8 cellular contexts compared by ENCODE assay signal in genomic region chr19:38655148-38655824, GRCh38. TPM values are rescaled to one million over a fixed set of nuclear protein-coding genes. Genes with fewer than 3 reads are reported as not detected.
A peak's percentile ranks its signal among the peaks of the same experiment; 100 is the strongest.
DNase-seq lines count a peak whose midpoint lies in the region; ATAC-seq, FAIRE-seq and TF ChIP-seq lines count a peak whose summit lies in the region.

No MANE protein-coding gene starts in this region.

- DNase-seq in SK-N-MC (ENCODE audit: low read depth, low spot score) (no peak), endothelial cell of umbilical vein (ENCODE audit: low read depth, low spot score) (no peak), NCI-H1694 treated with DMSO at 0.1 percent for 48 hours (lab: John Stamatoyannopoulos, UW) (no peak), middle frontal gyrus (ENCODE audit: extremely low spot score, low spot score) (no peak), midbrain (lab: John Stamatoyannopoulos, UW) (no peak), GM19240 (ENCODE audit: insufficient read length, low spot score) (no peak)
- peak; percentile 22 to 30 for DNase-seq in stimulated activated CD4-positive, alpha-beta T cell treated with anti-CD3 and anti-CD28 coated beads, Interleukin-12 subunit alpha, Interleukin-12 subunit beta, amount 100 ng/mL, for 24 hours (ENCODE audit: low read depth in 2 of 2)

- peak overlapping the region; percentile 81 for H3K27ac ChIP-seq in SK-N-MC
- H3K27ac ChIP-seq in endothelial cell of umbilical vein (ENCODE audit: insufficient read depth, low read depth, low read length) = peak overlapping the region; percentile 54

- BruUV-seq in endothelial cell of umbilical vein (replicated peaks; lab: Mats Ljungman, UMichigan) = no TSS peak

- H3K27me3 ChIP-seq in endothelial cell of umbilical vein (ENCODE audit: control insufficient read depth in 2 of 2, insufficient read depth in 2 of 2, low read length in 2 of 2) = no peaks in the 10 kb centered on the region

- no peak overlapping the region for H3K9ac ChIP-seq in SK-N-MC (ENCODE audit: insufficient read length)
- peak overlapping the region; percentile 23 for H3K9ac ChIP-seq in endothelial cell of umbilical vein (replicated peaks; ENCODE audit: extremely low read depth, insufficient read depth, low read length)

- no peaks in the 10 kb centered on the region for H4K20me1 ChIP-seq in endothelial cell of umbilical vein (replicated peaks; ENCODE audit: control insufficient read depth, extremely low read depth, insufficient read depth, low read length)

- TF ChIP-seq CTCF in endothelial cell of umbilical vein (IDR thresholded peaks at IDR 0.05; ENCODE audit: extremely low read depth in 1 of 2, insufficient read depth in 1 of 2, low read depth in 1 of 2, low read length in 2 of 2) = no peak

- peak overlapping the region; percentile 9 for H3K4me2 ChIP-seq in endothelial cell of umbilical vein (ENCODE audit: insufficient read depth, low read length)

- peaks cover 100% of the 10 kb centered on the region for H3K79me2 ChIP-seq in endothelial cell of umbilical vein (ENCODE audit: control insufficient read depth, insufficient read depth, low read length)

- FAIRE-seq in endothelial cell of umbilical vein (lab: Jason Lieb, UNC) = peak; percentile 12

- dilution Hi-C loops in endothelial cell of umbilical vein (cut with MboI; ENCODE audit: extremely low pct_ligation_motif_present, low sequenced_read_pairs) = no loop called here

- no peaks in the 10 kb centered on the region for H3K9me1 ChIP-seq in endothelial cell of umbilical vein (replicated peaks; ENCODE audit: control insufficient read depth, extremely low read depth, insufficient read depth, low read length)

- H3K36me3 ChIP-seq in SK-N-MC (ENCODE audit: insufficient read depth, low read length) (peaks cover 11% of the 10 kb centered on the region), endothelial cell of umbilical vein (ENCODE audit: control insufficient read depth in 2 of 2, extremely low read depth in 1 of 2, insufficient read depth in 2 of 2, low read length in 2 of 2) (no peaks in the 10 kb centered on the region)

- TF ChIP-seq POLR2A in endothelial cell of umbilical vein (IDR thresholded peaks at IDR 0.05; ENCODE audit: low read depth, low read length) = no peak

- H3K9me3 ChIP-seq in SK-N-MC (ENCODE audit: low read depth, low read length) (no peaks in the 10 kb centered on the region), endothelial cell of umbilical vein (replicated peaks; ENCODE audit: control insufficient read depth, insufficient read depth, low read length) (no peaks in the 10 kb centered on the region)

- intact Hi-C loops in endothelial cell of umbilical vein (cut with micrococcal nuclease) = no loop called here

- CTCF ChIA-PET in endothelial cell of umbilical vein (lab: Charles Lee) = interaction anchor here (1.1 to 1.4 kb wide), 2 partner anchors 18 to 21 kb away, joined by 3 to 4 read pairs; no protein-coding TSS in a partner anchor

- POLR2A ChIA-PET in endothelial cell of umbilical vein (lab: Charles Lee) = no interaction called here

- peaks cover 86% of the 10 kb centered on the region for H3K4me1 ChIP-seq in endothelial cell of umbilical vein (ENCODE audit: control insufficient read depth, extremely low read depth, insufficient read depth, low read length)

- H3K4me3 ChIP-seq in SK-N-MC = no peak overlapping the region
- no peak overlapping the region for H3K4me3 ChIP-seq in endothelial cell of umbilical vein (replicated peaks in 1 of 3; ENCODE audit: insufficient read depth in 1 of 3, low read depth in 1 of 3, low read length in 3 of 3)

- no peak overlapping the region for H2AFZ ChIP-seq in endothelial cell of umbilical vein (ENCODE audit: low read depth, low read length)

- ATAC-seq in GM19395 (IDR thresholded peaks at IDR 0.05; ENCODE audit: unreplicated experiment) = peak; percentile 78

TF ChIP-seq in endothelial cell of umbilical vein, 7 proteins besides CTCF, POLR2A, EP300 and RAD21:
- TF ChIP-seq FOS (IDR thresholded peaks at IDR 0.05; ENCODE audit: borderline replicate concordance, insufficient read depth, low read length) = no peak
- no peak for TF ChIP-seq MYC (IDR thresholded peaks at IDR 0.05; ENCODE audit: low read depth, low read length)
- TF ChIP-seq POLR2AphosphoS5 (IDR thresholded peaks at IDR 0.05; ENCODE audit: insufficient read depth, low read depth, low read length) = no peak
- TF ChIP-seq JUN (IDR thresholded peaks at IDR 0.05; ENCODE audit: borderline replicate concordance, insufficient read depth, insufficient read length, low read depth) = no peak
- TF ChIP-seq MAX (IDR thresholded peaks at IDR 0.05; ENCODE audit: insufficient read depth, insufficient read length) = no peak
- no peak for TF ChIP-seq EZH2 (IDR thresholded peaks at IDR 0.05; ENCODE audit: borderline replicate concordance, low read depth, low read length, severe bottlenecking)
- TF ChIP-seq GATA2 (IDR thresholded peaks at IDR 0.05; ENCODE audit: insufficient read depth, insufficient read length, low read depth, low read length) = no peak
TF ChIP-seq in endothelial cell of umbilical vein: peak in this region for 0.

RNA-seq across cellular contexts. Expression of gene ACTN4, which starts 7.8 kb away (rescaled TPM):
- total RNA-seq in endothelial cell of umbilical vein = 693 and 748 TPM in 2 replicates
- 313 and 329 TPM in 2 replicates for polyA plus RNA-seq in endothelial cell of umbilical vein
- 293 and 306 TPM in 2 replicates for polyA plus RNA-seq in endothelial cell of umbilical vein (2011; cell fraction: cytosol; rRNA removed)
- polyA plus RNA-seq in endothelial cell of umbilical vein (2011; cell fraction: nucleus; rRNA removed) = 829 and 939 TPM in 2 replicates
- polyA plus RNA-seq in endothelial cell of umbilical vein (2012) = 615 and 712 TPM in 2 replicates
- polyA minus RNA-seq in endothelial cell of umbilical vein = 461 and 482 TPM in 2 replicates
- polyA minus RNA-seq in endothelial cell of umbilical vein (2011; cell fraction: cytosol; rRNA and poly(A)+ RNA removed) = 78.8 TPM
- polyA minus RNA-seq in endothelial cell of umbilical vein (2011; cell fraction: nucleus; rRNA and poly(A)+ RNA removed) = 238 and 273 TPM in 2 replicates

RNA-seq across cellular contexts. Expression of gene EIF3K, which starts 36.3 kb away (rescaled TPM):
- total RNA-seq in endothelial cell of umbilical vein = 267 and 277 TPM in 2 replicates
- 584 and 644 TPM in 2 replicates for polyA plus RNA-seq in endothelial cell of umbilical vein
- 562 and 679 TPM in 2 replicates for polyA plus RNA-seq in endothelial cell of umbilical vein (2011; cell fraction: cytosol; rRNA removed)
- polyA plus RNA-seq in endothelial cell of umbilical vein (2011; cell fraction: nucleus; rRNA removed) = 241 and 343 TPM in 2 replicates
- polyA plus RNA-seq in endothelial cell of umbilical vein (2012) = 437 and 456 TPM in 2 replicates
- polyA minus RNA-seq in endothelial cell of umbilical vein = 239 and 248 TPM in 2 replicates
- polyA minus RNA-seq in endothelial cell of umbilical vein (2011; cell fraction: cytosol; rRNA and poly(A)+ RNA removed) = 160 TPM
- polyA minus RNA-seq in endothelial cell of umbilical vein (2011; cell fraction: nucleus; rRNA and poly(A)+ RNA removed) = 54.6 and 56.7 TPM in 2 replicates

RNA-seq across cellular contexts. Expression of gene MAP4K1, which starts 37.5 kb away (rescaled TPM):
- 1.2 and 1.6 TPM in 2 replicates for total RNA-seq in endothelial cell of umbilical vein
- polyA plus RNA-seq in endothelial cell of umbilical vein = 0.12 and 0.14 TPM in 2 replicates
- 0.08 and 0.23 TPM in 2 replicates for polyA plus RNA-seq in endothelial cell of umbilical vein (2011; cell fraction: cytosol; rRNA removed)
- 1.2 and 1.4 TPM in 2 replicates for polyA plus RNA-seq in endothelial cell of umbilical vein (2011; cell fraction: nucleus; rRNA removed)
- 0.09 TPM in 1 of 2 replicates, not detected in the other for polyA plus RNA-seq in endothelial cell of umbilical vein (2012)
- not detected in 2 replicates for polyA minus RNA-seq in endothelial cell of umbilical vein
- not detected for polyA minus RNA-seq in endothelial cell of umbilical vein (2011; cell fraction: cytosol; rRNA and poly(A)+ RNA removed)
- polyA minus RNA-seq in endothelial cell of umbilical vein (2011; cell fraction: nucleus; rRNA and poly(A)+ RNA removed) = not detected in 2 replicates

Comparison
In these comparisons a context has a peak if more than half of its experiments do, and no peak if none do; other contexts are left out.
1. DNase-seq: peak in stimulated activated CD4-positive, alpha-beta T cell treated with anti-CD3 and anti-CD28 coated beads, Interleukin-12 subunit alpha, Interleukin-12 subunit beta, amount 100 ng/mL, for 24 hours (2 of 2); none in SK-N-MC (single experiment), endothelial cell of umbilical vein (single experiment), NCI-H1694 treated with DMSO at 0.1 percent for 48 hours (single experiment), middle frontal gyrus (single experiment), midbrain (single experiment) and GM19240 (single experiment).